17 cellular contexts compared by ENCODE assay signal in the genomic region with DNA sequence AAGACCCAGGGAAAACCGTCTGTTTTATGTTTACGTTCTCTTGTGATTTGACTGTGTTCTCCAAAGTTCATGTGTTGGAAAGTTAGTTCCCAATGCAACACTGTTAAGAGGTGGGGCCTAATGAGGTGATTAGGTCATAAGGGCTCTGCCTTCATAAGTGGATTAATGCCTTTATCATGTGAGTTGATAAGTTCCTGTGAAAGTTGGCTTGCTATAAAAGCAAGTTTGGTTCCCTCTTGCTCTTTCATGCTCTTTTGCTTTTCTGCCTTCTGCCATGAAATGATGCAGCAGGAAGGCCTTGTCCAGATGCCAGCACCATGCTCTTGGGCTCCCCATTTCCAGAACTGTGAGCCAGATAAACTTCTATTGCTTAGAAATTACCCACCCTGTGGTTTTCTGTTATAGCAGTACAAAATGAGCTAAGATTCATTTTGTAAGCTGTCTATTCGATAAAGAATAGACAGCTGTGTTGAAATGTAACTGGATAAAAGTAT. TPM values are rescaled to one million over a fixed set of nuclear protein-coding genes. Genes with fewer than 3 reads are reported as not detected.
A peak's percentile ranks its signal among the peaks of the same experiment; 100 is the strongest.
DNase-seq lines count a peak whose midpoint lies in the region; ATAC-seq, FAIRE-seq and TF ChIP-seq lines count a peak whose summit lies in the region.
"Had no signal": no experiment of that assay in that cellular context is flagged by ENCODE, and none has a peak within 500 bp of the region (broad histone marks: within the 10 kb centered on the region; RNA-seq: fewer than 3 reads in every experiment).

No MANE protein-coding gene starts in this region.

- no peak overlapping the region for H3K14ac ChIP-seq in mesenchymal stem cell (ENCODE audit: low read length in 2 of 2)

- peaks cover 11% of the 10 kb centered on the region for H3K79me1 ChIP-seq in mesenchymal stem cell (replicated peaks; ENCODE audit: low read length, poor library complexity, severe bottlenecking)

- H3K4me2 ChIP-seq in GM23338 = no peak overlapping the region
- H3K4me2 ChIP-seq in mesenchymal stem cell (ENCODE audit: low read length, poor library complexity, severe bottlenecking) = no peak overlapping the region

- no peak overlapping the region for H3K4me3 Mint-ChIP-seq in activated CD4-positive, alpha-beta T cell treated with anti-CD3 and anti-CD28 coated beads for 36 hours
- no peak overlapping the region for H3K4me3 Mint-ChIP-seq in activated CD4-positive, alpha-beta T cell treated with anti-CD3 and anti-CD28 coated beads, Interleukin-2, amount 10 ng/mL, durations not matched to agents 24 days and 14 days
- H3K4me3 Mint-ChIP-seq in GM23338 = no peak overlapping the region
- H3K4me3 Mint-ChIP-seq in central memory CD8-positive, alpha-beta T cell = peak overlapping the region; percentile 15
- no peak overlapping the region for H3K4me3 Mint-ChIP-seq in nephron progenitor cell

- peaks cover 39% of the 10 kb centered on the region for H3K4me1 Mint-ChIP-seq in activated CD4-positive, alpha-beta T cell treated with anti-CD3 and anti-CD28 coated beads for 36 hours
- peaks cover 9% of the 10 kb centered on the region for H3K4me1 Mint-ChIP-seq in activated CD4-positive, alpha-beta T cell treated with anti-CD3 and anti-CD28 coated beads, Interleukin-2, amount 10 ng/mL, durations not matched to agents 24 days and 14 days
- peaks cover 15% of the 10 kb centered on the region for H3K4me1 Mint-ChIP-seq in GM23338
- peaks cover 56% of the 10 kb centered on the region for H3K4me1 Mint-ChIP-seq in central memory CD8-positive, alpha-beta T cell
- no peaks in the 10 kb centered on the region for H3K4me1 Mint-ChIP-seq in nephron progenitor cell

- no peak overlapping the region for H3K9ac ChIP-seq in mesenchymal stem cell (ENCODE audit: low read length)

- H4K8ac ChIP-seq in mesenchymal stem cell (ENCODE audit: low read length) = no peak overlapping the region

- peak overlapping the region; percentile 59 for H3K27ac Mint-ChIP-seq in activated CD4-positive, alpha-beta T cell treated with anti-CD3 and anti-CD28 coated beads for 36 hours
- no peak overlapping the region for H3K27ac Mint-ChIP-seq in activated CD4-positive, alpha-beta T cell treated with anti-CD3 and anti-CD28 coated beads, Interleukin-2, amount 10 ng/mL, durations not matched to agents 24 days and 14 days
- 0 out of 2 replicates have a peak overlapping the region, but pooled peaks have one; percentile 49 for H3K27ac Mint-ChIP-seq in GM23338
- peak overlapping the region; percentile 52 for H3K27ac Mint-ChIP-seq in central memory CD8-positive, alpha-beta T cell (ENCODE audit: low read depth)
- H3K27ac Mint-ChIP-seq in nephron progenitor cell = peak overlapping the region; percentile 3

- no peaks in the 10 kb centered on the region for H4K20me1 ChIP-seq in GM23338 (replicated peaks; ENCODE audit: insufficient read depth)

- no peak overlapping the region for H3K4ac ChIP-seq in mesenchymal stem cell (ENCODE audit: low read depth in 1 of 2, low read length in 2 of 2)

- TF ChIP-seq CTCF in GM23338 (conservative IDR thresholded peaks at IDR 0.05; ENCODE audit: low read depth in 2 of 2) (no peak), nephron progenitor cell (IDR thresholded peaks at IDR 0.05) (no peak)

- no peak overlapping the region for H4K91ac ChIP-seq in mesenchymal stem cell (ENCODE audit: low read length)

- TF ChIP-seq POLR2A in GM12892 (IDR thresholded peaks at IDR 0.05; ENCODE audit: low read depth, low read length) = no peak

- no peak overlapping the region for H2BK15ac ChIP-seq in mesenchymal stem cell (ENCODE audit: low read depth, poor library complexity, severe bottlenecking)

- no peaks in the 10 kb centered on the region for H3K36me3 ChIP-seq in GM23338 (ENCODE audit: insufficient read depth)
- H3K36me3 ChIP-seq in mesenchymal stem cell (ENCODE audit: control insufficient read depth in 1 of 2, insufficient read depth in 2 of 2, low read depth in 1 of 2, low read length in 2 of 2) = peaks cover 0 to 7% of the 10 kb centered on the region in 2 experiments
- H3K36me3 ChIP-seq: upper lobe of left lung had no signal

- H2AK5ac ChIP-seq in mesenchymal stem cell (ENCODE audit: low read length, severe bottlenecking) = no peak overlapping the region

- H3K27me3 ChIP-seq in GM23338 (ENCODE audit: insufficient read depth) (no peaks in the 10 kb centered on the region), mesenchymal stem cell (ENCODE audit: control insufficient read depth in 1 of 2, insufficient read depth in 1 of 2, low read length in 2 of 2) (no peaks in the 10 kb centered on the region)
- H3K27me3 ChIP-seq: upper lobe of left lung had no signal

- H2AFZ ChIP-seq in GM23338 (no peak overlapping the region), mesenchymal stem cell (ENCODE audit: low read depth, low read length) (no peak overlapping the region)

- no peak overlapping the region for H2BK12ac ChIP-seq in mesenchymal stem cell (ENCODE audit: low read length in 2 of 2)

- H3K36me3 Mint-ChIP-seq in activated CD4-positive, alpha-beta T cell treated with anti-CD3 and anti-CD28 coated beads for 36 hours (ENCODE audit: low read depth) = peaks cover 18% of the 10 kb centered on the region
- H3K36me3 Mint-ChIP-seq in activated CD4-positive, alpha-beta T cell treated with anti-CD3 and anti-CD28 coated beads, Interleukin-2, amount 10 ng/mL, durations not matched to agents 24 days and 14 days (ENCODE audit: low read depth) = peaks cover 18% of the 10 kb centered on the region
- H3K36me3 Mint-ChIP-seq in GM23338 (ENCODE audit: low read depth) (no peaks in the 10 kb centered on the region), nephron progenitor cell (ENCODE audit: low read depth) (no peaks in the 10 kb centered on the region)
- H3K36me3 Mint-ChIP-seq in central memory CD8-positive, alpha-beta T cell (ENCODE audit: insufficient read depth) = peaks cover 1% of the 10 kb centered on the region

- H3K4me1 ChIP-seq in GM23338 (ENCODE audit: insufficient read depth) (peaks cover 5% of the 10 kb centered on the region), mesenchymal stem cell (ENCODE audit: control insufficient read depth, insufficient read depth, low read depth, low read length) (no peaks in the 10 kb centered on the region)
- H3K4me1 ChIP-seq: upper lobe of left lung had no signal

- no peak overlapping the region for H3K27ac ChIP-seq in GM23338 (ENCODE audit: low read depth)
- H3K27ac ChIP-seq in mesenchymal stem cell (ENCODE audit: low read length, poor library complexity, severe bottlenecking) = no peak overlapping the region
- H3K27ac ChIP-seq: upper lobe of left lung had no signal

- H3K18ac ChIP-seq in mesenchymal stem cell (ENCODE audit: low read depth in 1 of 2, low read length in 2 of 2) = no peak overlapping the region

- no peak overlapping the region for H2BK120ac ChIP-seq in mesenchymal stem cell (ENCODE audit: low read depth, low read length)

- no peaks in the 10 kb centered on the region for H3K27me3 Mint-ChIP-seq in activated CD4-positive, alpha-beta T cell treated with anti-CD3 and anti-CD28 coated beads for 36 hours
- H3K27me3 Mint-ChIP-seq in activated CD4-positive, alpha-beta T cell treated with anti-CD3 and anti-CD28 coated beads, Interleukin-2, amount 10 ng/mL, durations not matched to agents 24 days and 14 days = no peaks in the 10 kb centered on the region
- peaks cover 2% of the 10 kb centered on the region for H3K27me3 Mint-ChIP-seq in GM23338 (ENCODE audit: insufficient read depth, low read depth, poor library complexity)
- H3K27me3 Mint-ChIP-seq in central memory CD8-positive, alpha-beta T cell = no peaks in the 10 kb centered on the region
- H3K27me3 Mint-ChIP-seq in nephron progenitor cell (ENCODE audit: low read depth, poor library complexity) = no peaks in the 10 kb centered on the region

- no peak for ATAC-seq in activated CD4-positive, alpha-beta T cell treated with anti-CD3 and anti-CD28 coated beads for 36 hours
- no peak for ATAC-seq in GM23338
- ATAC-seq in central memory CD8-positive, alpha-beta T cell (replicated peaks; ENCODE audit: extremely low read depth, poor library complexity, severe bottlenecking) = peak; percentile 16

- H3K23ac ChIP-seq in mesenchymal stem cell (ENCODE audit: low read length in 2 of 2) = no peak overlapping the region

- intact Hi-C loops in activated CD4-positive, alpha-beta T cell treated with anti-CD3 and anti-CD28 coated beads for 36 hours (cut with DNase I, micrococcal nuclease) = no loop called here
- intact Hi-C loops in activated CD4-positive, alpha-beta T cell treated with anti-CD3 and anti-CD28 coated beads, Interleukin-2, amount 10 ng/mL, durations not matched to agents 24 days and 14 days (cut with micrococcal nuclease) = no loop called here

- FAIRE-seq in GM12892 (lab: Jason Lieb, UNC) = no peak
- FAIRE-seq: A204.1, colon, frontal cortex had no signal

- POLR2A ChIA-PET in activated CD4-positive, alpha-beta T cell treated with anti-CD3 and anti-CD28 coated beads for 36 hours (lab: Charles Lee) = no interaction called here

- no peaks in the 10 kb centered on the region for H3K9me2 ChIP-seq in GM23338 (ENCODE audit: insufficient read depth)

- no peaks in the 10 kb centered on the region for H3K9me3 ChIP-seq in mesenchymal stem cell (ENCODE audit: control insufficient read depth, low read length)
- H3K9me3 ChIP-seq: upper lobe of left lung had no signal

- H3K4me3 ChIP-seq in GM23338 = no peak overlapping the region
- H3K4me3 ChIP-seq in mesenchymal stem cell (ENCODE audit: insufficient read depth in 1 of 2, low read depth in 1 of 2, low read length in 2 of 2) = no peak overlapping the region
- H3K4me3 ChIP-seq: upper lobe of left lung had no signal

- WGBS in mesenchymal stem cell = 91% methylated on average over 3 of the region's 3 CpGs

- H3F3A ChIP-seq in GM23338 (replicated peaks; ENCODE audit: low read depth) = no peaks in the 10 kb centered on the region

- CTCF ChIA-PET in activated CD4-positive, alpha-beta T cell treated with anti-CD3 and anti-CD28 coated beads for 36 hours (lab: Charles Lee) = interaction anchor here (0.7 to 1.9 kb wide), 2 partner anchors 124 to 198 kb away, joined by 3 to 4 read pairs; no protein-coding TSS in a partner anchor

- no peak overlapping the region for H2BK5ac ChIP-seq in mesenchymal stem cell (ENCODE audit: low read depth, low read length, poor library complexity, severe bottlenecking)

- H3K9me3 Mint-ChIP-seq in activated CD4-positive, alpha-beta T cell treated with anti-CD3 and anti-CD28 coated beads for 36 hours (ENCODE audit: low read depth) = no peaks in the 10 kb centered on the region
- peaks cover 4% of the 10 kb centered on the region for H3K9me3 Mint-ChIP-seq in activated CD4-positive, alpha-beta T cell treated with anti-CD3 and anti-CD28 coated beads, Interleukin-2, amount 10 ng/mL, durations not matched to agents 24 days and 14 days
- H3K9me3 Mint-ChIP-seq in GM23338 (no peaks in the 10 kb centered on the region), nephron progenitor cell (no peaks in the 10 kb centered on the region)
- no peaks in the 10 kb centered on the region for H3K9me3 Mint-ChIP-seq in central memory CD8-positive, alpha-beta T cell

- no peak for DNase-seq in activated CD4-positive, alpha-beta T cell treated with anti-CD3 and anti-CD28 coated beads for 36 hours
- DNase-seq in activated CD4-positive, alpha-beta T cell treated with anti-CD3 and anti-CD28 coated beads, Interleukin-2, amount 10 ng/mL, durations not matched to agents 24 days and 14 days = no peak
- DNase-seq in GM23338 (ENCODE audit: low spot score) (no peak), nephron progenitor cell (no peak), mesenchymal stem cell (no peak), GM12892 (ENCODE audit: insufficient read length) (no peak), NCI-H128 (lab: John Stamatoyannopoulos, UW; ENCODE audit: unreplicated experiment) (no peak)
- DNase-seq in central memory CD8-positive, alpha-beta T cell (ENCODE audit: low spot score in 2 of 2) = no peak
- DNase-seq: activated gamma-delta T cell treated with Interleukin-2 at 50 U/mL for 16 hours; C1 segment of cervical spinal cord; DMS79; SIG-M5; stimulated activated naive CD4-positive, alpha-beta T cell; upper lobe of left lung had no signal

- H3K79me2 ChIP-seq in GM23338 (replicated peaks; ENCODE audit: insufficient read depth) = no peaks in the 10 kb centered on the region

RNA-seq across cellular contexts. Expression of gene SLC16A7, which starts 41.9 kb away (rescaled TPM):
- total RNA-seq in activated CD4-positive, alpha-beta T cell treated with anti-CD3 and anti-CD28 coated beads for 36 hours = 10 to 100 TPM; 33.0 to 34.8 TPM
- 43.7 and 44.2 TPM in 2 replicates for total RNA-seq in activated CD4-positive, alpha-beta T cell treated with anti-CD3 and anti-CD28 coated beads, Interleukin-2, amount 10 ng/mL, durations not matched to agents 24 days and 14 days
- 4.3 and 5.7 TPM in 2 replicates for total RNA-seq in GM23338 (2014; rRNA removed; shearing (Covaris generic))
- 1.5 and 2.8 TPM in 2 replicates for polyA plus RNA-seq in GM23338 (2016; fragmentation: Nextera tagmentation; extraction: Ambion mirVana)
- polyA plus RNA-seq in mesenchymal stem cell (2013, experiment 1 of 2) = 3.7 TPM
- polyA plus RNA-seq in mesenchymal stem cell (2013, experiment 2 of 2) = 4.1 TPM
- polyA plus RNA-seq in GM12892 (2012; ENCODE audit: missing spikeins) = 3.8 TPM
